Comparison of ENCODE assay signal across 1 cellular context in genomic region chr12:112125250-112125999, GRCh38.
A peak's percentile ranks its signal among the peaks of the same experiment; 100 is the strongest.
TF ChIP-seq lines count a peak whose summit lies in the region.

TSS of gene TRAFD1 (plus strand) at chr12:112125560. CDS start at chr12:112130523, 4,963 bp downstream.

TF ChIP-seq in HepG2, 621 proteins besides CTCF, POLR2A, EP300 and RAD21 (continued from another document and continues in another):
- TF ChIP-seq EEA1 (CRISPR knock-in tag; IDR thresholded peaks at IDR 0.05; ENCODE audit: borderline replicate concordance) (no peak), SIX4 (CRISPR knock-in tag; IDR thresholded peaks at IDR 0.05) (0 out of 2 replicates have a peak, but pooled peaks have one; percentile 27), ETV6 (CRISPR knock-in tag; conservative IDR thresholded peaks at IDR 0.05) (no peak), ZNF367 (CRISPR knock-in tag; IDR thresholded peaks at IDR 0.05; ENCODE audit: borderline replicate concordance) (peak; percentile 89), ZNF660 (CRISPR knock-in tag; IDR thresholded peaks at IDR 0.05; ENCODE audit: borderline replicate concordance, low read depth) (no peak), ZNF709 (CRISPR knock-in tag; IDR thresholded peaks at IDR 0.05) (peak; percentile 70; the same call in 1 of the 2 replicates), GFI1 (CRISPR knock-in tag; IDR thresholded peaks at IDR 0.05; ENCODE audit: borderline replicate concordance) (peak; percentile 62; the same call in 1 of the 2 replicates), STAG1 (CRISPR knock-in tag; IDR thresholded peaks at IDR 0.05) (no peak), SIN3B (IDR thresholded peaks at IDR 0.05; ENCODE audit: low read length) (no peak), DDIT3 (CRISPR knock-in tag; IDR thresholded peaks at IDR 0.05) (no peak), ZSCAN21 (CRISPR knock-in tag; IDR thresholded peaks at IDR 0.05; ENCODE audit: borderline replicate concordance) (peak; percentile 86; the same call in 1 of the 2 replicates), GATA4 (IDR thresholded peaks at IDR 0.05; ENCODE audit: borderline replicate concordance, low read depth) (peak; percentile 75; the same call in 1 of the 2 replicates), ZNF614 (CRISPR knock-in tag; IDR thresholded peaks at IDR 0.05; ENCODE audit: borderline replicate concordance) (peak; percentile 34; the same call in 1 of the 2 replicates), ZNF460 (CRISPR knock-in tag; IDR thresholded peaks at IDR 0.05; ENCODE audit: borderline replicate concordance) (no peak), FLYWCH1 (CRISPR knock-in tag; IDR thresholded peaks at IDR 0.05) (no peak), KMT2A (CRISPR knock-in tag; IDR thresholded peaks at IDR 0.05) (peak; percentile 89), BCL6 (CRISPR knock-in tag; IDR thresholded peaks at IDR 0.05) (no peak), ZSCAN20 (CRISPR knock-in tag; IDR thresholded peaks at IDR 0.05; ENCODE audit: borderline replicate concordance) (0 out of 2 replicates have a peak, but pooled peaks have one; percentile 38), NCOA5 (CRISPR knock-in tag; IDR thresholded peaks at IDR 0.05) (no peak), GMEB1 (CRISPR knock-in tag; IDR thresholded peaks at IDR 0.05; ENCODE audit: borderline replicate concordance) (peak; percentile 53; the same call in 1 of the 2 replicates), ZNF720 (CRISPR knock-in tag; IDR thresholded peaks at IDR 0.05) (no peak), SP5 (CRISPR knock-in tag; IDR thresholded peaks at IDR 0.05; ENCODE audit: borderline replicate concordance, low read depth) (peak; percentile 37; the same call in 1 of the 2 replicates), JUNB (CRISPR knock-in tag; IDR thresholded peaks at IDR 0.05; ENCODE audit: borderline replicate concordance) (no peak), NR2F6 (IDR thresholded peaks at IDR 0.05) (no peak), NR2F6 (CRISPR knock-in tag; IDR thresholded peaks at IDR 0.05) (no peak), MLLT10 (CRISPR knock-in tag; IDR thresholded peaks at IDR 0.05) (no peak), KDM2A (CRISPR knock-in tag; IDR thresholded peaks at IDR 0.05; ENCODE audit: borderline replicate concordance, low read depth) (peak; percentile 80; the same call in 1 of the 2 replicates), GTF3A (CRISPR knock-in tag; conservative IDR thresholded peaks at IDR 0.05) (peak; percentile 63; the same call in 1 of the 2 replicates), SP2 (CRISPR knock-in tag; IDR thresholded peaks at IDR 0.05) (peak; percentile 98), JUN (CRISPR knock-in tag; IDR thresholded peaks at IDR 0.05) (no peak; the same call in 1 of the 2 replicates), ZMAT3 (CRISPR knock-in tag; conservative IDR thresholded peaks at IDR 0.05) (no peak; the same call in 1 of the 2 replicates), ZNF441 (CRISPR knock-in tag; IDR thresholded peaks at IDR 0.05; ENCODE audit: borderline replicate concordance) (peak; percentile 76), REPIN1 (CRISPR knock-in tag; IDR thresholded peaks at IDR 0.05; ENCODE audit: borderline replicate concordance, low read depth) (0 out of 2 replicates have a peak, but pooled peaks have one; percentile 36), ZNF260 (CRISPR knock-in tag; IDR thresholded peaks at IDR 0.05; ENCODE audit: borderline replicate concordance, low read depth) (no peak), HOMEZ (CRISPR knock-in tag; IDR thresholded peaks at IDR 0.05; ENCODE audit: low read depth) (no peak), ZBTB3 (CRISPR knock-in tag; IDR thresholded peaks at IDR 0.05; ENCODE audit: borderline replicate concordance, low read depth) (no peak), ZMYM3 (CRISPR knock-in tag; IDR thresholded peaks at IDR 0.05) (no peak), ZBTB49 (CRISPR knock-in tag; IDR thresholded peaks at IDR 0.05; ENCODE audit: borderline replicate concordance) (no peak), NFAT5 (CRISPR knock-in tag; IDR thresholded peaks at IDR 0.05) (0 out of 2 replicates have a peak, but pooled peaks have one; percentile 36), HNF1B (CRISPR knock-in tag; IDR thresholded peaks at IDR 0.05) (peak; percentile 66; the same call in 1 of the 2 replicates), ZNF280D (CRISPR knock-in tag; IDR thresholded peaks at IDR 0.05) (no peak), ZNF232 (CRISPR knock-in tag; IDR thresholded peaks at IDR 0.05; ENCODE audit: borderline replicate concordance) (peak; percentile 70; the same call in 1 of the 2 replicates), KDM6A (CRISPR knock-in tag; IDR thresholded peaks at IDR 0.05; ENCODE audit: low read depth) (no peak), UBTF (CRISPR knock-in tag; IDR thresholded peaks at IDR 0.05) (peak; percentile 91), ZFY (CRISPR knock-in tag; IDR thresholded peaks at IDR 0.05) (peak; percentile 91), ZNF652 (CRISPR knock-in tag; IDR thresholded peaks at IDR 0.05; ENCODE audit: borderline replicate concordance, low read depth) (no peak)
